ENCODE assay signal across 15 cellular contexts in the genomic region with DNA sequence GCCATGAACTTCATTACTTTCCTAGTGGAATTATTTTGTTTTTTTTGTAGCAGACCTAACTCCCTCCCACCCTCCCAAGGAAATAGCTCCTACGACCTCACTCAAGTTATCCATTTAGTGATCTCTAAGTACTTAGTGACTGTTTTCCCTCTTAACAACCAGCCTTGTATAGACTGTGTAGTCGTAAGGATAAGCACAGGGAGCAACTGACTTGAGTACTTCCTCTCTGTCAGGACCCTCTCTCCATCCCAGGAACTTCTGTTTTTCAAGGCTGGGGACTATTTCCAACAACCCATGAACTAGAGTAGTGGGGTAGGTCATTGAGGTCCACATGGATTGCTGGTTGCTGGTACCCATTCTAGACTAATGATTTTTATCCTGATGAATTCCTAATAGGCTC. TPM values are rescaled to one million over a fixed set of nuclear protein-coding genes. Genes with fewer than 3 reads are reported as not detected.
A peak's percentile ranks its signal among the peaks of the same experiment; 100 is the strongest.
DNase-seq lines count a peak whose midpoint lies in the region; ATAC-seq and TF ChIP-seq lines count a peak whose summit lies in the region.
"Had no signal": no experiment of that assay in that cellular context is flagged by ENCODE, and none has a peak within 500 bp of the region (broad histone marks: within the 10 kb centered on the region; RNA-seq: fewer than 3 reads in every experiment).

No MANE protein-coding gene starts in this region.

- DNase-seq in activated CD4-positive, alpha-beta T cell treated with anti-CD3 and anti-CD28 coated beads, Interleukin-2, amount 10 ng/mL, durations not matched to agents 24 days and 14 days, result no peak
- DNase-seq in activated CD4-positive, alpha-beta T cell treated with anti-CD3 and anti-CD28 coated beads, Interleukin-2, amount 50 U/mL, for 4 hours, result no peak
- no peak for DNase-seq in prostate gland (ENCODE audit: low spot score)
- DNase-seq in HUDEP-2 (lab: John Stamatoyannopoulos, UW; ENCODE audit: unreplicated experiment in 76 of 76), result no peak
- DNase-seq: DMS 273 treated with DMSO at 0.1 percent for 48 hours; GM23248; NCI-H1105; NCI-H345; stimulated activated naive CD8-positive, alpha-beta T cell treated with anti-CD3 and anti-CD28 coated beads, Interleukin-15, amount 100 ng/mL, for 72 hours; uterus had no signal

- peak overlapping the region; percentile 85 for H3K27ac ChIP-seq in HUES64 (ENCODE audit: low read depth, low read length)
- H3K27ac ChIP-seq in prostate gland, result no peak overlapping the region
- H3K27ac ChIP-seq: A549, GM23248 had no signal

- H3K27me3 ChIP-seq in HUES64 (ENCODE audit: insufficient read depth, low read length), result no peaks in the 10 kb centered on the region
- H3K27me3 ChIP-seq in prostate gland (replicated peaks; ENCODE audit: insufficient read depth), result no peaks in the 10 kb centered on the region
- H3K27me3 ChIP-seq: uterus had no signal

- peaks cover 14% of the 10 kb centered on the region for H3K36me3 ChIP-seq in HUES64 (ENCODE audit: insufficient read depth, low read length)
- H3K36me3 ChIP-seq in prostate gland, result no peaks in the 10 kb centered on the region
- H3K36me3 ChIP-seq: uterus had no signal

- H3K4me1 Mint-ChIP-seq in activated CD4-positive, alpha-beta T cell treated with anti-CD3 and anti-CD28 coated beads, Interleukin-2, amount 10 ng/mL, durations not matched to agents 24 days and 14 days, result peaks cover 41% of the 10 kb centered on the region
- H3K4me1 Mint-ChIP-seq in brain (peaks cover 49% of the 10 kb centered on the region), nephron (peaks cover 42% of the 10 kb centered on the region)

- peaks cover 10% of the 10 kb centered on the region for H3K36me3 Mint-ChIP-seq in activated CD4-positive, alpha-beta T cell treated with anti-CD3 and anti-CD28 coated beads, Interleukin-2, amount 10 ng/mL, durations not matched to agents 24 days and 14 days (ENCODE audit: low read depth)
- peaks cover 15% of the 10 kb centered on the region for H3K36me3 Mint-ChIP-seq in brain
- peaks cover 8% of the 10 kb centered on the region for H3K36me3 Mint-ChIP-seq in nephron (ENCODE audit: low read depth)

- H3K4me3 ChIP-seq in HUES64 (ENCODE audit: low read length), result peak overlapping the region; percentile 99
- H3K4me3 ChIP-seq in prostate gland, result no peak overlapping the region
- H3K4me3 ChIP-seq: A549, GM23248 had no signal

- H3K9me3 ChIP-seq in HUES64 (ENCODE audit: insufficient read depth, low read depth, low read length) (no peaks in the 10 kb centered on the region), prostate gland (no peaks in the 10 kb centered on the region)
- H3K9me3 ChIP-seq: A549, uterus had no signal

- intact Hi-C loops in activated CD4-positive, alpha-beta T cell treated with anti-CD3 and anti-CD28 coated beads, Interleukin-2, amount 10 ng/mL, durations not matched to agents 24 days and 14 days (cut with micrococcal nuclease), result loop anchor here (5.0 kb wide), 1 partner anchor 202 kb away; a partner anchor contains a TSS
- intact Hi-C loops in prostate gland (cut with DNase I), result loop anchor here (5.0 kb wide), 1 partner anchor 202 kb away; a partner anchor contains a TSS

- H3K27me3 Mint-ChIP-seq in activated CD4-positive, alpha-beta T cell treated with anti-CD3 and anti-CD28 coated beads, Interleukin-2, amount 10 ng/mL, durations not matched to agents 24 days and 14 days, result peaks cover 4% of the 10 kb centered on the region
- H3K27me3 Mint-ChIP-seq in brain, result peaks cover 6% of the 10 kb centered on the region
- H3K27me3 Mint-ChIP-seq in nephron (ENCODE audit: low read depth), result no peaks in the 10 kb centered on the region
- H3K27me3 Mint-ChIP-seq: stimulated activated naive CD8-positive, alpha-beta T cell treated with anti-CD3 and anti-CD28 coated beads, Interleukin-15, amount 100 ng/mL, for 72 hours had no signal

- no peak for TF ChIP-seq CTCF in brain (conservative IDR thresholded peaks at IDR 0.05)
- no peak for TF ChIP-seq CTCF in nephron (IDR thresholded peaks at IDR 0.05; ENCODE audit: unreplicated experiment in 3 of 3)
- no peak for TF ChIP-seq CTCF in prostate gland (IDR thresholded peaks at IDR 0.05)

- ATAC-seq in GM18511 (IDR thresholded peaks at IDR 0.05; ENCODE audit: unreplicated experiment), result no peak
- ATAC-seq: A549; stimulated activated naive CD8-positive, alpha-beta T cell treated with anti-CD3 and anti-CD28 coated beads, Interleukin-15, amount 100 ng/mL, for 72 hours had no signal

- peak overlapping the region; percentile 40 for H3K4me3 Mint-ChIP-seq in activated CD4-positive, alpha-beta T cell treated with anti-CD3 and anti-CD28 coated beads, Interleukin-2, amount 10 ng/mL, durations not matched to agents 24 days and 14 days
- H3K4me3 Mint-ChIP-seq in brain (peak overlapping the region; percentile 83 to 97 (median 97)), nephron (peak overlapping the region; percentile 97 to 98 (median 97))

- peaks cover 45% of the 10 kb centered on the region for H3K4me1 ChIP-seq in HUES64 (ENCODE audit: insufficient read depth, low read length)
- peaks cover 3% of the 10 kb centered on the region for H3K4me1 ChIP-seq in prostate gland (replicated peaks)
- H3K4me1 ChIP-seq: uterus had no signal

- 55% methylated on average over 2 of the region's 2 CpGs for WGBS in HUES64
- WGBS in prostate gland, result 42% methylated on average over 2 of the region's 2 CpGs

- no peak overlapping the region for H3K9ac ChIP-seq in HUES64 (ENCODE audit: low read depth, low read length)

- no peak overlapping the region for H3K27ac Mint-ChIP-seq in activated CD4-positive, alpha-beta T cell treated with anti-CD3 and anti-CD28 coated beads, Interleukin-2, amount 10 ng/mL, durations not matched to agents 24 days and 14 days
- peak overlapping the region; percentile 68 to 94 (median 92) for H3K27ac Mint-ChIP-seq in brain
- peak overlapping the region in 1 of 3 experiments; percentile 14 for H3K27ac Mint-ChIP-seq in nephron
- H3K27ac Mint-ChIP-seq: stimulated activated naive CD8-positive, alpha-beta T cell treated with anti-CD3 and anti-CD28 coated beads, Interleukin-15, amount 100 ng/mL, for 72 hours had no signal

- TF ChIP-seq POLR2A in prostate gland (IDR thresholded peaks at IDR 0.05), result no peak

- no peaks in the 10 kb centered on the region for H3K9me3 Mint-ChIP-seq in activated CD4-positive, alpha-beta T cell treated with anti-CD3 and anti-CD28 coated beads, Interleukin-2, amount 10 ng/mL, durations not matched to agents 24 days and 14 days
- no peaks in the 10 kb centered on the region for H3K9me3 Mint-ChIP-seq in brain
- no peaks in the 10 kb centered on the region for H3K9me3 Mint-ChIP-seq in nephron
- H3K9me3 Mint-ChIP-seq: stimulated activated naive CD8-positive, alpha-beta T cell treated with anti-CD3 and anti-CD28 coated beads, Interleukin-15, amount 100 ng/mL, for 72 hours had no signal

RNA-seq across cellular contexts. Expression of a gene that starts 1.9 kb away (rescaled TPM):
- total RNA-seq in activated CD4-positive, alpha-beta T cell treated with anti-CD3 and anti-CD28 coated beads, Interleukin-2, amount 10 ng/mL, durations not matched to agents 24 days and 14 days, result 38.6 and 39.1 TPM in 2 replicates
- polyA plus RNA-seq in HUES64 (2013, experiment 1 of 2), result 21.6 TPM
- 21.6 TPM for polyA plus RNA-seq in HUES64 (2013, experiment 2 of 2)
- polyA plus RNA-seq in brain (ENCODE audit: insufficient read depth, low read depth, low replicate concordance), result 13.7 TPM
- 10 to 100 TPM; 31.8 to 52.0 TPM for total RNA-seq in prostate gland

RNA-seq across cellular contexts. Expression of a gene that starts 46.0 kb away (rescaled TPM):
- 25.9 and 32.1 TPM in 2 replicates for total RNA-seq in activated CD4-positive, alpha-beta T cell treated with anti-CD3 and anti-CD28 coated beads, Interleukin-2, amount 10 ng/mL, durations not matched to agents 24 days and 14 days
- polyA plus RNA-seq in HUES64 (2013, experiment 1 of 2), result 8.9 TPM
- polyA plus RNA-seq in HUES64 (2013, experiment 2 of 2), result 9.8 TPM
- polyA plus RNA-seq in brain (ENCODE audit: insufficient read depth, low read depth, low replicate concordance), result 4.8 TPM
- 10 to 100 TPM; 19.4 to 32.7 TPM for total RNA-seq in prostate gland

Comparison
In these comparisons a context has a peak if more than half of its experiments do, and no peak if none do; other contexts are left out.
1. H3K4me3 Mint-ChIP-seq: peak in every context shown above with its lines; median percentile 97 in brain; 97 in nephron; 40 in activated CD4-positive, alpha-beta T cell treated with anti-CD3 and anti-CD28 coated beads, Interleukin-2, amount 10 ng/mL, durations not matched to agents 24 days and 14 days.